Comparison of ENCODE assay signal across 1 cellular context in genomic region chr6:11011787-11012234, GRCh38.
TF ChIP-seq lines count a peak whose summit lies in the region.

No MANE protein-coding gene starts in this region.

TF ChIP-seq in H1, 55 proteins besides CTCF, POLR2A, EP300 and RAD21:
- TF ChIP-seq CBX8 (IDR thresholded peaks at IDR 0.05; ENCODE audit: borderline replicate concordance, low read depth, low read length) (no peak), GTF2F1 (IDR thresholded peaks at IDR 0.05; ENCODE audit: borderline replicate concordance, low read depth, low read length) (no peak), CEBPB (IDR thresholded peaks at IDR 0.05; ENCODE audit: low read depth, low read length) (no peak), SP1 (IDR thresholded peaks at IDR 0.05; ENCODE audit: low read depth, low read length) (no peak), MAFK (IDR thresholded peaks at IDR 0.05; ENCODE audit: low read depth, low read length) (no peak), ATF2 (IDR thresholded peaks at IDR 0.05; ENCODE audit: low read length) (no peak), SIRT6 (IDR thresholded peaks at IDR 0.05; ENCODE audit: low read length) (no peak)
